Comparison of ENCODE assay signal across 37 cellular contexts in the genomic region with DNA sequence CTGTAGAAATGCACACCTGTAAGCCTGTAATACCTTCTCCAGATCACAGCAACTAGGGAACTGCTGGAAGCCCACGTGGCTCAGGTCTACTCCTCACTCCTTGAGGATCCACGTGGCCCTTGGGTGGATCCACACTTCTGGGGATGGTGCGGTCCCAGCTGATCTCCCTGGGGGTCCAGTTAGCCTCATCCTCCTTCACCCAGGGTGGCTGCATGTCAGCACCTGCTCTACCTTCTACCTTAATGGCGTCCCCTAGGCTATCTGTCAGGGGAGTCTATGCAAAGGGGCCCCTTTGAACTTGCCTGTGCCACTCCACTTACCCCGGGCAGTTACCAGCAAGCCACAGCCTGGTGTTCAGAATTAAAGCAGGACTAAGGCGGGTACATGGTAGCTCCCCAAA.
"Had no signal": no experiment of that assay in that cellular context is flagged by ENCODE, and none has a peak within 500 bp of the region (broad histone marks: within the 10 kb centered on the region; RNA-seq: fewer than 3 reads in every experiment).

No MANE protein-coding gene starts in this region.

- H3K27me3 Mint-ChIP-seq: activated CD8-positive, alpha-beta memory T cell treated with anti-CD3 and anti-CD28 coated beads, Interleukin-2, amount 10 ng/mL, durations not matched to agents 7 days and 5 days; activated naive CD4-positive, alpha-beta T cell treated with anti-CD3 and anti-CD28 coated beads, Interleukin-2, amount 10 ng/mL, durations not matched to agents 7 days and 5 days; activated naive CD8-positive, alpha-beta T cell treated with anti-CD3 and anti-CD28 coated beads, Interleukin-2, amount 10 ng/mL, durations not matched to agents 7 days and 5 days; activated T-cell treated with anti-CD3 and anti-CD28 coated beads, Interleukin-2, amount 50 U/mL, for 24 hours; central memory CD8-positive, alpha-beta T cell; effector memory CD8-positive, alpha-beta T cell; T-helper 17 cell had no signal

- H3K36me3 Mint-ChIP-seq: activated CD8-positive, alpha-beta memory T cell treated with anti-CD3 and anti-CD28 coated beads, Interleukin-2, amount 10 ng/mL, durations not matched to agents 7 days and 5 days; activated naive CD4-positive, alpha-beta T cell treated with anti-CD3 and anti-CD28 coated beads, Interleukin-2, amount 10 ng/mL, durations not matched to agents 7 days and 5 days; activated naive CD8-positive, alpha-beta T cell treated with anti-CD3 and anti-CD28 coated beads, Interleukin-2, amount 10 ng/mL, durations not matched to agents 7 days and 5 days had no signal

- H3K36me3 ChIP-seq: ascending aorta, brain microvascular endothelial cell, esophagus squamous epithelium, gastroesophageal sphincter, heart right ventricle, WERI-Rb-1 had no signal

- H3K27me3 ChIP-seq: ascending aorta, brain microvascular endothelial cell had no signal

- H3K9me3 ChIP-seq: ascending aorta, esophagus squamous epithelium, gastroesophageal sphincter, heart right ventricle had no signal

- ATAC-seq: activated CD4-positive, CD25-positive, alpha-beta regulatory T cell treated with anti-CD3 and anti-CD28 coated beads, Interleukin-2, amount 50 U/mL, for 24 hours; activated CD8-positive, alpha-beta memory T cell treated with anti-CD3 and anti-CD28 coated beads, Interleukin-2, amount 10 ng/mL, durations not matched to agents 7 days and 5 days; activated CD8-positive, alpha-beta T cell treated with anti-CD3 and anti-CD28 coated beads, Interleukin-2, amount 10 ng/mL, durations not matched to agents 7 days and 5 days; activated naive CD4-positive, alpha-beta T cell treated with anti-CD3 and anti-CD28 coated beads, Interleukin-2, amount 50 U/mL, for 72 hours; activated T-cell treated with anti-CD3 and anti-CD28 coated beads, Interleukin-2, amount 50 U/mL, for 72 hours; effector memory CD8-positive, alpha-beta T cell; gastroesophageal sphincter; heart right ventricle; T-helper 17 cell had no signal

- FAIRE-seq: bronchial epithelial cell, colon, endometrium, endothelial cell of umbilical vein had no signal

- H3K4me3 ChIP-seq: ascending aorta, esophagus squamous epithelium, gastroesophageal sphincter, heart right ventricle had no signal

- DNase-seq: activated B cell treated with CpG ODN at 0.5 μM for 24 hours; activated CD4-positive, alpha-beta T cell treated with anti-CD3 and anti-CD28 coated beads for 48 hours; activated CD4-positive, alpha-beta T cell treated with anti-CD3 and anti-CD28 coated beads, Interleukin-2, amount 50 U/mL, for 1 hour; activated CD4-positive, alpha-beta T cell treated with anti-CD3 and anti-CD28 coated beads, Interleukin-2, amount 50 U/mL, for 48 hours; activated CD8-positive, alpha-beta memory T cell treated with anti-CD3 and anti-CD28 coated beads, Interleukin-2, amount 10 ng/mL, durations not matched to agents 7 days and 5 days; activated CD8-positive, alpha-beta memory T cell treated with anti-CD3 and anti-CD28 coated beads, Interleukin-2, amount 50 U/mL, for 48 hours; activated CD8-positive, alpha-beta T cell treated with anti-CD3 and anti-CD28 coated beads, Interleukin-2, amount 10 ng/mL, durations not matched to agents 7 days and 5 days; activated gamma-delta T cell; activated naive CD4-positive, alpha-beta T cell; activated naive CD4-positive, alpha-beta T cell treated with anti-CD3 and anti-CD28 coated beads, Interleukin-2, amount 10 ng/mL, durations not matched to agents 7 days and 5 days; activated naive CD8-positive, alpha-beta T cell treated with anti-CD3 and anti-CD28 coated beads, Interleukin-2, amount 10 ng/mL, durations not matched to agents 7 days and 5 days; activated T-cell treated with anti-CD3 and anti-CD28 coated beads for 4 hours; activated T-cell treated with anti-CD3 and anti-CD28 coated beads, Interleukin-2, amount 50 U/mL, for 24 hours; activated T-cell treated with anti-CD3 and anti-CD28 coated beads, Interleukin-2, amount 50 U/mL, for 72 hours; brain microvascular endothelial cell; cortex of kidney; dermis blood vessel endothelial cell; effector CD4-positive, alpha-beta T cell; effector memory CD8-positive, alpha-beta T cell; esophagus squamous epithelium; foreskin melanocyte; heart right ventricle; T-helper 1 cell; T-helper 17 cell; T1000 had no signal

- H3K4me1 Mint-ChIP-seq: activated B cell treated with CpG ODN at 0.5 μM for 24 hours; activated CD8-positive, alpha-beta memory T cell treated with anti-CD3 and anti-CD28 coated beads, Interleukin-2, amount 10 ng/mL, durations not matched to agents 7 days and 5 days; activated naive CD4-positive, alpha-beta T cell treated with anti-CD3 and anti-CD28 coated beads, Interleukin-2, amount 10 ng/mL, durations not matched to agents 7 days and 5 days; activated naive CD8-positive, alpha-beta T cell treated with anti-CD3 and anti-CD28 coated beads, Interleukin-2, amount 10 ng/mL, durations not matched to agents 7 days and 5 days; central memory CD8-positive, alpha-beta T cell; T-helper 17 cell had no signal

- H3K4me3 Mint-ChIP-seq: activated B cell treated with CpG ODN at 0.5 μM for 24 hours; activated CD8-positive, alpha-beta memory T cell treated with anti-CD3 and anti-CD28 coated beads, Interleukin-2, amount 10 ng/mL, durations not matched to agents 7 days and 5 days; activated CD8-positive, alpha-beta T cell treated with anti-CD3 and anti-CD28 coated beads, Interleukin-2, amount 10 ng/mL, durations not matched to agents 7 days and 5 days; activated naive CD4-positive, alpha-beta T cell treated with anti-CD3 and anti-CD28 coated beads, Interleukin-2, amount 10 ng/mL, durations not matched to agents 7 days and 5 days; activated naive CD8-positive, alpha-beta T cell treated with anti-CD3 and anti-CD28 coated beads, Interleukin-2, amount 10 ng/mL, durations not matched to agents 7 days and 5 days; activated T-cell treated with anti-CD3 and anti-CD28 coated beads, Interleukin-2, amount 50 U/mL, for 24 hours; activated T-cell treated with anti-CD3 and anti-CD28 coated beads, Interleukin-2, amount 50 U/mL, for 72 hours; central memory CD8-positive, alpha-beta T cell; effector memory CD8-positive, alpha-beta T cell; T-helper 17 cell; T-helper 2 cell treated with Interferon-gamma antibody and Interleukin-4, amounts not matched to agents 5 μg/mL and 100 μg/mL, for 36 hours had no signal

- H3K9me3 Mint-ChIP-seq: activated B cell treated with CpG ODN at 0.5 μM for 24 hours; activated naive CD4-positive, alpha-beta T cell treated with anti-CD3 and anti-CD28 coated beads, Interleukin-2, amount 10 ng/mL, durations not matched to agents 7 days and 5 days; activated naive CD8-positive, alpha-beta T cell treated with anti-CD3 and anti-CD28 coated beads, Interleukin-2, amount 10 ng/mL, durations not matched to agents 7 days and 5 days; activated T-cell treated with anti-CD3 and anti-CD28 coated beads, Interleukin-2, amount 50 U/mL, for 24 hours; activated T-cell treated with anti-CD3 and anti-CD28 coated beads, Interleukin-2, amount 50 U/mL, for 72 hours; T-helper 2 cell treated with Interferon-gamma antibody and Interleukin-4, amounts not matched to agents 5 μg/mL and 100 μg/mL, for 36 hours had no signal

- H3K4me1 ChIP-seq: ascending aorta, heart right ventricle had no signal

- H3K27ac ChIP-seq: ascending aorta, brain microvascular endothelial cell, epithelial cell of prostate, esophagus squamous epithelium, gastroesophageal sphincter, heart right ventricle had no signal

- H3K27ac Mint-ChIP-seq: activated B cell treated with CpG ODN at 0.5 μM for 24 hours; activated CD8-positive, alpha-beta memory T cell treated with anti-CD3 and anti-CD28 coated beads, Interleukin-2, amount 10 ng/mL, durations not matched to agents 7 days and 5 days; activated CD8-positive, alpha-beta T cell treated with anti-CD3 and anti-CD28 coated beads, Interleukin-2, amount 10 ng/mL, durations not matched to agents 7 days and 5 days; activated naive CD4-positive, alpha-beta T cell treated with anti-CD3 and anti-CD28 coated beads, Interleukin-2, amount 10 ng/mL, durations not matched to agents 7 days and 5 days; activated naive CD4-positive, alpha-beta T cell treated with anti-CD3 and anti-CD28 coated beads, Interleukin-2, amount 50 U/mL, for 72 hours; activated naive CD8-positive, alpha-beta T cell treated with anti-CD3 and anti-CD28 coated beads, Interleukin-2, amount 10 ng/mL, durations not matched to agents 7 days and 5 days; activated T-cell treated with anti-CD3 and anti-CD28 coated beads, Interleukin-2, amount 50 U/mL, for 24 hours; activated T-cell treated with anti-CD3 and anti-CD28 coated beads, Interleukin-2, amount 50 U/mL, for 72 hours; effector memory CD8-positive, alpha-beta T cell; T-helper 17 cell; T-helper 2 cell treated with Interferon-gamma antibody and Interleukin-4, amounts not matched to agents 5 μg/mL and 100 μg/mL, for 36 hours had no signal
